ENCODE assay signal across 19 cellular contexts in genomic region chr11:66012946-66013761, GRCh38. TPM values are rescaled to one million over a fixed set of nuclear protein-coding genes. Genes with fewer than 3 reads are reported as not detected.
DNase-seq lines count a peak whose midpoint lies in the region; ATAC-seq, FAIRE-seq and TF ChIP-seq lines count a peak whose summit lies in the region.
"Had no signal": no experiment of that assay in that cellular context is flagged by ENCODE, and none has a peak within 500 bp of the region (broad histone marks: within the 10 kb centered on the region; RNA-seq: fewer than 3 reads in every experiment).

No MANE protein-coding gene starts in this region.

- no peak for TF ChIP-seq EP300 in K562 (IDR thresholded peaks at IDR 0.05; ENCODE audit: low read length)

- FAIRE-seq in K562 (lab: Jason Lieb, UNC): peak; percentile 85
- FAIRE-seq: G401.6 had no signal

- no peak overlapping the region for H3K56ac ChIP-seq in H9 (ENCODE audit: insufficient read length, low read depth, low read length)

- DNase-seq in CD8-positive, alpha-beta memory T cell: no peak
- peak; percentile 33 for DNase-seq in HuH-7.5 (ENCODE audit: low spot score)
- DNase-seq in K562 (ENCODE audit: extremely low read depth in 1 of 4, low spot score in 3 of 4): peak; percentile 41 to 68 (median 56)
- peak; percentile 89 for DNase-seq in osteoblast (ENCODE audit: insufficient read length, low spot score, missing footprints)
- no peak for DNase-seq in KBM-7
- DNase-seq in H9: no peak
- no peak for DNase-seq in colonic mucosa
- DNase-seq in osteocyte (ENCODE audit: extremely low spot score, unreplicated experiment): no peak
- DNase-seq: activated naive CD8-positive, alpha-beta T cell treated with anti-CD3 and anti-CD28 coated beads, Interleukin-2, amount 10 ng/mL, durations not matched to agents 7 days and 5 days; caudate nucleus; NCI-H2081 treated with DMSO at 0.1 percent for 48 hours; stimulated activated CD8-positive, alpha-beta memory T cell treated with anti-CD3 and anti-CD28 coated beads, Interleukin-4, amount 100 ng/mL, for 48 hours had no signal

- H4K20me1 ChIP-seq in K562 (replicated peaks; ENCODE audit: control insufficient read depth, insufficient read depth, low read length): no peaks in the 10 kb centered on the region
- no peaks in the 10 kb centered on the region for H4K20me1 ChIP-seq in osteoblast (ENCODE audit: insufficient read depth, low read length)
- no peaks in the 10 kb centered on the region for H4K20me1 ChIP-seq in H9 (ENCODE audit: control insufficient read depth, insufficient read depth, insufficient read length)

- no peak overlapping the region for H3T11ph ChIP-seq in H9 (ENCODE audit: low read length)

- in situ Hi-C loops in K562 (cut with MboI) (no loop called here), KBM-7 (cut with MboI; ENCODE audit: low pct_unique_long_range_greater_than_20kb, low sequenced_read_pairs) (no loop called here)

- WGBS in K562 (ENCODE audit: insufficient coverage, low coverage, missing lambda C conversion rate): 4% methylated on average over 12 of the region's 12 CpGs
- whole genome bisulfite sequencing in H9 (ENCODE audit: extremely low coverage, insufficient read length, low lambda C conversion rate): no CpG with 5 or more reads among the region's 12 CpGs

- ATAC-seq in K562: peak; percentile 58
- ATAC-seq: activated CD4-positive, CD25-positive, alpha-beta regulatory T cell treated with anti-CD3 and anti-CD28 coated beads, Interleukin-2, amount 50 U/mL, for 24 hours had no signal

- H3K23me2 ChIP-seq in H9 (ENCODE audit: insufficient read length, low read depth, low read length, poor library complexity, severe bottlenecking): peaks cover 8% of the 10 kb centered on the region

- intact Hi-C loops in K562 (cut with micrococcal nuclease) (no loop called here), colonic mucosa (cut with DNase I) (no loop called here)

- no peaks in the 10 kb centered on the region for H3K79me2 ChIP-seq in K562 (ENCODE audit: control insufficient read depth, insufficient read depth, low read length)
- no peaks in the 10 kb centered on the region for H3K79me2 ChIP-seq in osteoblast (ENCODE audit: insufficient read depth, low read length)
- H3K79me2 ChIP-seq in H9 (ENCODE audit: insufficient read depth, low read length): no peaks in the 10 kb centered on the region

- H3K27me3 ChIP-seq in CD8-positive, alpha-beta memory T cell (ENCODE audit: insufficient read depth, low read length, poor library complexity, severe bottlenecking): peaks cover 16% of the 10 kb centered on the region
- H3K27me3 ChIP-seq in K562 (ENCODE audit: control insufficient read depth in 2 of 2, insufficient read depth in 2 of 2, low read length in 2 of 2) (no peaks in the 10 kb centered on the region), osteoblast (ENCODE audit: insufficient read depth, low read length) (no peaks in the 10 kb centered on the region), H9 (ENCODE audit: insufficient read depth, low read length) (peaks cover 4% of the 10 kb centered on the region; the same call in 1 of the 2 replicates), colonic mucosa (peaks cover 17% of the 10 kb centered on the region)

- H2AFZ ChIP-seq in K562 (ENCODE audit: low read depth, low read length) (peak overlapping the region; percentile 23; the same call in 1 of the 2 replicates), osteoblast (ENCODE audit: low read length) (no peak overlapping the region), H9 (ENCODE audit: low read length) (no peak overlapping the region)

- no peak overlapping the region for H4K8ac ChIP-seq in H9 (replicated peaks; ENCODE audit: insufficient read length, low read depth, low read length)

- H3K9me3 Mint-ChIP-seq in CD8-positive, alpha-beta memory T cell: no peaks in the 10 kb centered on the region
- H3K9me3 Mint-ChIP-seq in H9: no peaks in the 10 kb centered on the region
- H3K9me3 Mint-ChIP-seq in osteocyte (ENCODE audit: unreplicated experiment): no peaks in the 10 kb centered on the region
- H3K9me3 Mint-ChIP-seq: activated naive CD8-positive, alpha-beta T cell treated with anti-CD3 and anti-CD28 coated beads, Interleukin-2, amount 10 ng/mL, durations not matched to agents 7 days and 5 days had no signal

- CTCF ChIA-PET in CD8-positive, alpha-beta memory T cell (lab: Charles Lee): interaction anchor here (1.2 to 5.6 kb wide), 2 partner anchors 9 to 10 kb away, joined by 4 to 22 read pairs; no protein-coding TSS in a partner anchor
- CTCF ChIA-PET in K562 (lab: Yijun Ruan, JAX; ENCODE audit: low intra/inter-chr PET ratio): interaction anchor here (0.6 kb wide), 1 partner anchor 63 kb away, joined by 3 read pairs; no protein-coding TSS in a partner anchor

- H3K27ac Mint-ChIP-seq in CD8-positive, alpha-beta memory T cell: no peak overlapping the region
- peak overlapping the region in 1 of 3 experiments; percentile 62; a peak in 1 of 7 replicates for H3K27ac Mint-ChIP-seq in H9
- no peak overlapping the region for H3K27ac Mint-ChIP-seq in osteocyte (ENCODE audit: unreplicated experiment)
- H3K27ac Mint-ChIP-seq: activated naive CD8-positive, alpha-beta T cell treated with anti-CD3 and anti-CD28 coated beads, Interleukin-2, amount 10 ng/mL, durations not matched to agents 7 days and 5 days had no signal

- H2BK20ac ChIP-seq in H9 (ENCODE audit: low read depth, low read length, poor library complexity, severe bottlenecking): no peak overlapping the region

- no peak overlapping the region for H2BK5ac ChIP-seq in H9 (ENCODE audit: insufficient read length, low read length)

- H3K4me2 ChIP-seq in K562 (ENCODE audit: insufficient read depth, low read length) (peak overlapping the region; percentile 49), osteoblast (ENCODE audit: insufficient read depth, low read length) (no peak overlapping the region), H9 (ENCODE audit: insufficient read depth, insufficient read length, low read length) (no peak overlapping the region)

- no peak overlapping the region for H3K18ac ChIP-seq in H9 (ENCODE audit: insufficient read length, low read depth, low read length)

- no peak overlapping the region for H2BK120ac ChIP-seq in H9 (ENCODE audit: low read depth, low read length, poor library complexity, severe bottlenecking)

- no peak overlapping the region for H3K4ac ChIP-seq in H9 (ENCODE audit: low read depth, low read length)

- BruUV-seq in K562 (replicated peaks; lab: Mats Ljungman, UMichigan): no TSS peak

- H2AK5ac ChIP-seq in H9 (ENCODE audit: insufficient read length, low read length): no peak overlapping the region

- no peak overlapping the region for H4K5ac ChIP-seq in H9 (ENCODE audit: insufficient read length, low read depth, low read length)

- H2BK15ac ChIP-seq in H9 (ENCODE audit: low read depth, low read length): no peak overlapping the region

- H3K4me1 ChIP-seq in CD8-positive, alpha-beta memory T cell (ENCODE audit: insufficient read depth, low read length): no peaks in the 10 kb centered on the region
- H3K4me1 ChIP-seq in K562 (replicated peaks in 1 of 2; ENCODE audit: control insufficient read depth in 2 of 2, insufficient read depth in 2 of 2, low read length in 2 of 2) (peaks cover 21 to 58% of the 10 kb centered on the region in 2 experiments), osteoblast (ENCODE audit: insufficient read depth, low read length) (peaks cover 29% of the 10 kb centered on the region), H9 (ENCODE audit: insufficient read depth, low read length) (no peaks in the 10 kb centered on the region), colonic mucosa (no peaks in the 10 kb centered on the region)
- H3K4me1 ChIP-seq: prostate gland had no signal

- H4K91ac ChIP-seq in H9 (ENCODE audit: insufficient read length, low read depth, low read length): no peak overlapping the region

- no peak overlapping the region; the same call in 1 of the 2 replicates for H3K14ac ChIP-seq in H9 (ENCODE audit: insufficient read depth, low read length)

- H2BK12ac ChIP-seq in H9 (ENCODE audit: insufficient read length, low read depth, low read length): no peak overlapping the region

- H3K9me3 ChIP-seq in CD8-positive, alpha-beta memory T cell (ENCODE audit: low read length): no peaks in the 10 kb centered on the region
- H3K9me3 ChIP-seq in K562 (replicated peaks; ENCODE audit: control insufficient read depth, insufficient read depth, low read depth, low read length): no peaks in the 10 kb centered on the region
- no peaks in the 10 kb centered on the region for H3K9me3 ChIP-seq in osteoblast (ENCODE audit: low read depth, low read length)
- H3K9me3 ChIP-seq in H9 (ENCODE audit: control insufficient read depth, low read depth, low read length): no peaks in the 10 kb centered on the region
- no peaks in the 10 kb centered on the region for H3K9me3 ChIP-seq in colonic mucosa
- H3K9me3 ChIP-seq: prostate gland, upper lobe of left lung had no signal

- TF ChIP-seq POLR2A in K562 (conservative IDR thresholded peaks at IDR 0.05): no peak

- peaks cover 16 to 28% of the 10 kb centered on the region in 2 donors for H3K27me3 Mint-ChIP-seq in CD8-positive, alpha-beta memory T cell
- H3K27me3 Mint-ChIP-seq in H9 (ENCODE audit: low read depth): no peaks in the 10 kb centered on the region; the same call in 1 of the 2 replicates
- no peaks in the 10 kb centered on the region for H3K27me3 Mint-ChIP-seq in osteocyte (ENCODE audit: unreplicated experiment)

- no peak for TF ChIP-seq RAD21 in K562 (CRISPR knock-in tag; conservative IDR thresholded peaks at IDR 0.05 in 1 of 2, IDR thresholded peaks at IDR 0.05 in 1 of 2)

- H3K9ac ChIP-seq in K562 (ENCODE audit: insufficient read depth in 1 of 2, low read depth in 2 of 2, low read length in 2 of 2): peak overlapping the region in 1 of 2 experiments; percentile 62; a peak in 1 of 4 replicates
- no peak overlapping the region for H3K9ac ChIP-seq in H9 (ENCODE audit: extremely low read depth, insufficient read length, low read length)
- H3K9ac ChIP-seq in colonic mucosa (ENCODE audit: low read depth in 2 of 2, low read length in 2 of 2): no peak overlapping the region

- H3K9me1 ChIP-seq in K562 (ENCODE audit: control insufficient read depth, insufficient read depth, low read length): no peaks in the 10 kb centered on the region

- no peak overlapping the region for H3K23ac ChIP-seq in H9 (ENCODE audit: insufficient read length, low read depth, low read length)

- H3K36me3 Mint-ChIP-seq in CD8-positive, alpha-beta memory T cell: no peaks in the 10 kb centered on the region
- H3K36me3 Mint-ChIP-seq in H9 (ENCODE audit: insufficient read depth in 1 of 3, low read depth in 3 of 3) (no peaks in the 10 kb centered on the region), osteocyte (ENCODE audit: unreplicated experiment) (no peaks in the 10 kb centered on the region)
- H3K36me3 Mint-ChIP-seq: activated naive CD8-positive, alpha-beta T cell treated with anti-CD3 and anti-CD28 coated beads, Interleukin-2, amount 10 ng/mL, durations not matched to agents 7 days and 5 days had no signal

- peak overlapping the region; percentile 31 for H3K27ac ChIP-seq in CD8-positive, alpha-beta memory T cell (ENCODE audit: low read depth, low read length)
- H3K27ac ChIP-seq in K562 (ENCODE audit: extremely low read depth, low read depth, low read length) (no peak overlapping the region), osteoblast (ENCODE audit: low read depth, low read length) (no peak overlapping the region), H9 (ENCODE audit: insufficient read length, low read depth, low read length) (no peak overlapping the region), colonic mucosa (no peak overlapping the region)
- H3K27ac ChIP-seq: C4-2B, prostate gland had no signal

- no peaks in the 10 kb centered on the region for H3K4me1 Mint-ChIP-seq in CD8-positive, alpha-beta memory T cell
- H3K4me1 Mint-ChIP-seq in H9 (peaks cover under 1 to 13% of the 10 kb centered on the region in 2 experiments; a peak in 3 of 4 replicates), osteocyte (ENCODE audit: unreplicated experiment) (peaks cover 32% of the 10 kb centered on the region)

- TF ChIP-seq CTCF in K562 (IDR thresholded peaks at IDR 0.05 in 2 of 3, conservative IDR thresholded peaks at IDR 0.05 in 1 of 3; ENCODE audit: insufficient read depth in 2 of 3, low read depth in 1 of 3, low read length in 3 of 3) (no peak), osteoblast (IDR thresholded peaks at IDR 0.05; ENCODE audit: extremely low read depth, low read depth, low read length) (no peak), H9 (conservative IDR thresholded peaks at IDR 0.05) (no peak), colonic mucosa (IDR thresholded peaks at IDR 0.05) (no peak), osteocyte (IDR thresholded peaks at IDR 0.05) (no peak)

- no peaks in the 10 kb centered on the region for H3K79me1 ChIP-seq in H9 (ENCODE audit: insufficient read depth, low read depth, low read length, poor library complexity, severe bottlenecking)

- no peak overlapping the region for H3K4me3 ChIP-seq in CD8-positive, alpha-beta memory T cell (ENCODE audit: low read length)
- H3K4me3 ChIP-seq in K562 (no peak overlapping the region), osteoblast (ENCODE audit: insufficient read depth, low read length) (no peak overlapping the region), colonic mucosa (no peak overlapping the region)
- H3K4me3 ChIP-seq: prostate gland had no signal

- H3K36me3 ChIP-seq in CD8-positive, alpha-beta memory T cell (ENCODE audit: insufficient read depth, low read length): no peaks in the 10 kb centered on the region
- no peaks in the 10 kb centered on the region for H3K36me3 ChIP-seq in K562 (ENCODE audit: control insufficient read depth, insufficient read depth, low read length)
- H3K36me3 ChIP-seq in osteoblast (ENCODE audit: insufficient read depth, low read length): no peaks in the 10 kb centered on the region
- H3K36me3 ChIP-seq in colonic mucosa: no peaks in the 10 kb centered on the region
- H3K36me3 ChIP-seq: prostate gland, upper lobe of left lung had no signal

- no peak overlapping the region for H3K4me3 Mint-ChIP-seq in CD8-positive, alpha-beta memory T cell
- H3K4me3 Mint-ChIP-seq in H9 (no peak overlapping the region), osteocyte (ENCODE audit: unreplicated experiment) (no peak overlapping the region)
- H3K4me3 Mint-ChIP-seq: activated naive CD8-positive, alpha-beta T cell treated with anti-CD3 and anti-CD28 coated beads, Interleukin-2, amount 10 ng/mL, durations not matched to agents 7 days and 5 days had no signal

- POLR2A ChIA-PET in CD8-positive, alpha-beta memory T cell (lab: Charles Lee): no interaction called here
- POLR2A ChIA-PET in K562 (lab: Yijun Ruan, JAX): interaction anchor here (0.6 to 2.2 kb wide), 8 partner anchors 8 to 407 kb away, joined by 3 to 9 read pairs (median 4); partner anchors contain the start of genes BANF1, CCDC85B and FOSL1

RNA-seq across cellular contexts. Expression of gene CST6, which starts 1.3 kb away (rescaled TPM):
- total RNA-seq in CD8-positive, alpha-beta memory T cell: not detected
- not detected for polyA plus RNA-seq in CD8-positive, alpha-beta memory T cell
- not detected in 2 replicates for total RNA-seq in K562 (2011; cell fraction: chromatin; rRNA removed; ENCODE audit: low replicate concordance)
- not detected in 2 replicates for total RNA-seq in K562 (2011; cell fraction: nucleolus; rRNA removed)
- total RNA-seq in K562 (2011; cell fraction: nucleoplasm; rRNA removed): not detected in 2 replicates
- total RNA-seq in K562 (2014; rRNA removed) (not detected in 2 replicates), K562 (2014; rRNA removed; fragmentation: Illumina TruSeq; extraction: Trizol) (not detected in 2 replicates), K562 (2015; rRNA removed; fragmentation: Illumina TruSeq; extraction: Trizol) (not detected in 2 replicates), K562 (2021) (not detected in 2 replicates), osteoblast (1.8 and 2.9 TPM in 2 replicates), H9 (2021) (not detected in 2 replicates), colonic mucosa (not detected), osteocyte (not detected in 2 replicates)
- polyA plus RNA-seq in K562 (2011; rRNA removed) (not detected in 2 replicates), K562 (2014; fragmentation: Illumina TruSeq; extraction: Trizol) (not detected in 2 replicates), K562 (2014; fragmentation: Nextera tagmentation; extraction: Ambion mirVana) (not detected), K562 (2014; rRNA removed) (not detected in 2 replicates)
- not detected in 2 replicates for polyA plus RNA-seq in K562 (2011; cell fraction: cytosol; rRNA removed)
- not detected in 2 replicates for polyA plus RNA-seq in K562 (2011; cell fraction: nucleus; rRNA removed)
- polyA plus RNA-seq in K562 (2012): not detected in 2 replicates
- not detected in 2 replicates for polyA minus RNA-seq in K562 (2011; rRNA and poly(A)+ RNA removed)
- polyA minus RNA-seq in K562 (2011; cell fraction: cytosol; rRNA and poly(A)+ RNA removed): not detected in 2 replicates
- not detected in 2 replicates for polyA minus RNA-seq in K562 (2011; cell fraction: nucleus; rRNA and poly(A)+ RNA removed)
- total RNA-seq: activated naive CD8-positive, alpha-beta T cell treated with anti-CD3 and anti-CD28 coated beads, Interleukin-2, amount 10 ng/mL, durations not matched to agents 7 days and 5 days; myocyte; SK-MEL-5 had no signal

RNA-seq across cellular contexts. Expression of gene BANF1, which starts 10.9 kb away (rescaled TPM):
- total RNA-seq in CD8-positive, alpha-beta memory T cell: 100 to 1,000 TPM; 264 to 268 TPM
- polyA plus RNA-seq in CD8-positive, alpha-beta memory T cell: 205 TPM
- 25.3 and 48.9 TPM in 2 replicates for total RNA-seq in K562 (2011; cell fraction: chromatin; rRNA removed; ENCODE audit: low replicate concordance)
- 39.3 and 51.5 TPM in 2 replicates for total RNA-seq in K562 (2011; cell fraction: nucleolus; rRNA removed)
- total RNA-seq in K562 (2011; cell fraction: nucleoplasm; rRNA removed): 50.8 and 78.0 TPM in 2 replicates
- 108 and 137 TPM in 2 replicates for total RNA-seq in K562 (2014; rRNA removed)
- total RNA-seq in K562 (2014; rRNA removed; fragmentation: Illumina TruSeq; extraction: Trizol): 123 and 126 TPM in 2 replicates
- total RNA-seq in K562 (2015; rRNA removed; fragmentation: Illumina TruSeq; extraction: Trizol): 117 and 123 TPM in 2 replicates
- total RNA-seq in K562 (2021): 285 and 295 TPM in 2 replicates
- polyA plus RNA-seq in K562 (2011; rRNA removed): 160 and 218 TPM in 2 replicates
- 292 and 374 TPM in 2 replicates for polyA plus RNA-seq in K562 (2011; cell fraction: cytosol; rRNA removed)
- polyA plus RNA-seq in K562 (2011; cell fraction: nucleus; rRNA removed): 107 and 151 TPM in 2 replicates
- polyA plus RNA-seq in K562 (2012): 188 and 324 TPM in 2 replicates
- polyA plus RNA-seq in K562 (2014; fragmentation: Illumina TruSeq; extraction: Trizol): 413 and 508 TPM in 2 replicates
- 100 to 1,000 TPM; 631 to 651 TPM for polyA plus RNA-seq in K562 (2014; fragmentation: Nextera tagmentation; extraction: Ambion mirVana)
- 226 and 263 TPM in 2 replicates for polyA plus RNA-seq in K562 (2014; rRNA removed)
- polyA minus RNA-seq in K562 (2011; rRNA and poly(A)+ RNA removed): 92.4 and 96.0 TPM in 2 replicates
- polyA minus RNA-seq in K562 (2011; cell fraction: cytosol; rRNA and poly(A)+ RNA removed): 40.0 and 64.2 TPM in 2 replicates
- polyA minus RNA-seq in K562 (2011; cell fraction: nucleus; rRNA and poly(A)+ RNA removed): 18.3 and 29.5 TPM in 2 replicates
- total RNA-seq in osteoblast: 14.5 and 14.7 TPM in 2 replicates
- 346 and 359 TPM in 2 replicates for total RNA-seq in H9 (2021)
- total RNA-seq in colonic mucosa: 100 to 1,000 TPM; 128 to 231 TPM
- total RNA-seq in osteocyte: 207 and 216 TPM in 2 replicates

RNA-seq across cellular contexts. Expression of gene EIF1AD, which starts 11.2 kb away (rescaled TPM):
- total RNA-seq in CD8-positive, alpha-beta memory T cell: 10 to 100 TPM; 81.2 to 81.3 TPM
- polyA plus RNA-seq in CD8-positive, alpha-beta memory T cell: 16.1 TPM
- total RNA-seq in K562 (2011; cell fraction: chromatin; rRNA removed; ENCODE audit: low replicate concordance): 89.4 and 137 TPM in 2 replicates
- 61.6 and 76.4 TPM in 2 replicates for total RNA-seq in K562 (2011; cell fraction: nucleolus; rRNA removed)
- 76.9 and 106 TPM in 2 replicates for total RNA-seq in K562 (2011; cell fraction: nucleoplasm; rRNA removed)
- total RNA-seq in K562 (2014; rRNA removed) (58.7 and 63.5 TPM in 2 replicates), K562 (2014; rRNA removed; fragmentation: Illumina TruSeq; extraction: Trizol) (52.0 and 55.7 TPM in 2 replicates), K562 (2015; rRNA removed; fragmentation: Illumina TruSeq; extraction: Trizol) (54.6 and 57.2 TPM in 2 replicates), K562 (2021) (63.5 and 67.3 TPM in 2 replicates), osteoblast (28.6 and 31.2 TPM in 2 replicates), H9 (2021) (46.7 and 52.6 TPM in 2 replicates), colonic mucosa (10 to 100 TPM; 27.8 to 32.8 TPM), osteocyte (34.6 and 38.1 TPM in 2 replicates)
- polyA plus RNA-seq in K562 (2011; rRNA removed) (58.7 TPM in 2 replicates), K562 (2014; fragmentation: Illumina TruSeq; extraction: Trizol) (66.5 and 68.6 TPM in 2 replicates), K562 (2014; fragmentation: Nextera tagmentation; extraction: Ambion mirVana) (10 to 100 TPM; 66.9 to 98.8 TPM), K562 (2014; rRNA removed) (50.1 and 50.9 TPM in 2 replicates)
- 56.6 and 67.7 TPM in 2 replicates for polyA plus RNA-seq in K562 (2011; cell fraction: cytosol; rRNA removed)
- polyA plus RNA-seq in K562 (2011; cell fraction: nucleus; rRNA removed): 46.7 and 60.3 TPM in 2 replicates
- 28.4 and 45.6 TPM in 2 replicates for polyA plus RNA-seq in K562 (2012)
- 99.4 and 103 TPM in 2 replicates for polyA minus RNA-seq in K562 (2011; rRNA and poly(A)+ RNA removed)
- 45.2 and 46.6 TPM in 2 replicates for polyA minus RNA-seq in K562 (2011; cell fraction: cytosol; rRNA and poly(A)+ RNA removed)
- 27.7 and 37.1 TPM in 2 replicates for polyA minus RNA-seq in K562 (2011; cell fraction: nucleus; rRNA and poly(A)+ RNA removed)

RNA-seq across cellular contexts. Expression of gene CATSPER1, which starts 13.1 kb away (rescaled TPM):
- not detected for total RNA-seq in CD8-positive, alpha-beta memory T cell
- polyA plus RNA-seq in CD8-positive, alpha-beta memory T cell: not detected
- 0.60 and 2.4 TPM in 2 replicates for total RNA-seq in K562 (2011; cell fraction: chromatin; rRNA removed; ENCODE audit: low replicate concordance)
- total RNA-seq in K562 (2011; cell fraction: nucleolus; rRNA removed): 0.39 and 3.2 TPM in 2 replicates
- total RNA-seq in K562 (2011; cell fraction: nucleoplasm; rRNA removed): 0.95 and 1.5 TPM in 2 replicates
- 0.04 and 0.32 TPM in 2 replicates for total RNA-seq in K562 (2014; rRNA removed)
- 0.13 and 0.47 TPM in 2 replicates for total RNA-seq in K562 (2014; rRNA removed; fragmentation: Illumina TruSeq; extraction: Trizol)
- 0.45 and 0.47 TPM in 2 replicates for total RNA-seq in K562 (2015; rRNA removed; fragmentation: Illumina TruSeq; extraction: Trizol)
- 0.56 and 1.1 TPM in 2 replicates for total RNA-seq in K562 (2021)
- polyA plus RNA-seq in K562 (2011; rRNA removed): 1.4 and 3.3 TPM in 2 replicates
- polyA plus RNA-seq in K562 (2011; cell fraction: cytosol; rRNA removed): 0.84 and 3.5 TPM in 2 replicates
- 0.46 and 1.6 TPM in 2 replicates for polyA plus RNA-seq in K562 (2011; cell fraction: nucleus; rRNA removed)
- 2.2 and 2.5 TPM in 2 replicates for polyA plus RNA-seq in K562 (2012)
- polyA plus RNA-seq in K562 (2014; fragmentation: Illumina TruSeq; extraction: Trizol): 0.21 and 0.46 TPM in 2 replicates
- polyA plus RNA-seq in K562 (2014; fragmentation: Nextera tagmentation; extraction: Ambion mirVana): 1 to 10 TPM in 1 of 2 experiments, under 1 TPM in 1; 0.76 to 1.5 TPM
- 0.85 and 1.1 TPM in 2 replicates for polyA plus RNA-seq in K562 (2014; rRNA removed)
- 0.09 and 0.81 TPM in 2 replicates for polyA minus RNA-seq in K562 (2011; rRNA and poly(A)+ RNA removed)
- 0.86 TPM in 1 of 2 replicates, not detected in the other for polyA minus RNA-seq in K562 (2011; cell fraction: cytosol; rRNA and poly(A)+ RNA removed)
- polyA minus RNA-seq in K562 (2011; cell fraction: nucleus; rRNA and poly(A)+ RNA removed): 0.40 and 0.44 TPM in 2 replicates
- not detected in 2 replicates for total RNA-seq in osteoblast
- total RNA-seq in H9 (2021): not detected in 2 replicates
- total RNA-seq in colonic mucosa: under 1 TPM in 1 of 2 donors, not detected in 1; 0.35 TPM
- 0.54 and 1.1 TPM in 2 replicates for total RNA-seq in osteocyte
- total RNA-seq: activated naive CD8-positive, alpha-beta T cell treated with anti-CD3 and anti-CD28 coated beads, Interleukin-2, amount 10 ng/mL, durations not matched to agents 7 days and 5 days; myocyte had no signal

RNA-seq across cellular contexts. Expression of gene GAL3ST3, which starts 35.8 kb away (rescaled TPM):
- not detected for total RNA-seq in CD8-positive, alpha-beta memory T cell
- not detected for polyA plus RNA-seq in CD8-positive, alpha-beta memory T cell
- total RNA-seq in K562 (2011; cell fraction: chromatin; rRNA removed; ENCODE audit: low replicate concordance): not detected in 2 replicates
- not detected in 2 replicates for total RNA-seq in K562 (2011; cell fraction: nucleolus; rRNA removed)
- not detected in 2 replicates for total RNA-seq in K562 (2011; cell fraction: nucleoplasm; rRNA removed)
- not detected in 2 replicates for total RNA-seq in K562 (2014; rRNA removed)
- not detected in 2 replicates for total RNA-seq in K562 (2014; rRNA removed; fragmentation: Illumina TruSeq; extraction: Trizol)
- total RNA-seq in K562 (2015; rRNA removed; fragmentation: Illumina TruSeq; extraction: Trizol): not detected in 2 replicates
- not detected in 2 replicates for total RNA-seq in K562 (2021)
- polyA plus RNA-seq in K562 (2011; rRNA removed): not detected in 2 replicates
- not detected in 2 replicates for polyA plus RNA-seq in K562 (2011; cell fraction: cytosol; rRNA removed)
- polyA plus RNA-seq in K562 (2011; cell fraction: nucleus; rRNA removed): not detected in 2 replicates
- not detected in 2 replicates for polyA plus RNA-seq in K562 (2012)
- polyA plus RNA-seq in K562 (2014; fragmentation: Illumina TruSeq; extraction: Trizol): not detected in 2 replicates
- polyA plus RNA-seq in K562 (2014; fragmentation: Nextera tagmentation; extraction: Ambion mirVana): not detected
- not detected in 2 replicates for polyA plus RNA-seq in K562 (2014; rRNA removed)
- polyA minus RNA-seq in K562 (2011; rRNA and poly(A)+ RNA removed): not detected in 2 replicates
- polyA minus RNA-seq in K562 (2011; cell fraction: cytosol; rRNA and poly(A)+ RNA removed): not detected in 2 replicates
- polyA minus RNA-seq in K562 (2011; cell fraction: nucleus; rRNA and poly(A)+ RNA removed): not detected in 2 replicates
- total RNA-seq in osteoblast: not detected in 2 replicates
- total RNA-seq in H9 (2021): 17.2 and 19.8 TPM in 2 replicates
- not detected for total RNA-seq in colonic mucosa
- 0.71 and 0.94 TPM in 2 replicates for total RNA-seq in osteocyte
- total RNA-seq: myocyte, SK-MEL-5 had no signal

Comparison
In these comparisons a context has a peak if more than half of its experiments do, and no peak if none do; other contexts are left out.
1. DNase-seq: peak in HuH-7.5 (single experiment), K562 (4 of 4) and osteoblast (single experiment); none in CD8-positive, alpha-beta memory T cell (0 of 5), KBM-7 (single experiment), H9 (single experiment), colonic mucosa (single experiment) and osteocyte (single experiment).